7 cellular contexts compared by ENCODE assay signal in the genomic region with DNA sequence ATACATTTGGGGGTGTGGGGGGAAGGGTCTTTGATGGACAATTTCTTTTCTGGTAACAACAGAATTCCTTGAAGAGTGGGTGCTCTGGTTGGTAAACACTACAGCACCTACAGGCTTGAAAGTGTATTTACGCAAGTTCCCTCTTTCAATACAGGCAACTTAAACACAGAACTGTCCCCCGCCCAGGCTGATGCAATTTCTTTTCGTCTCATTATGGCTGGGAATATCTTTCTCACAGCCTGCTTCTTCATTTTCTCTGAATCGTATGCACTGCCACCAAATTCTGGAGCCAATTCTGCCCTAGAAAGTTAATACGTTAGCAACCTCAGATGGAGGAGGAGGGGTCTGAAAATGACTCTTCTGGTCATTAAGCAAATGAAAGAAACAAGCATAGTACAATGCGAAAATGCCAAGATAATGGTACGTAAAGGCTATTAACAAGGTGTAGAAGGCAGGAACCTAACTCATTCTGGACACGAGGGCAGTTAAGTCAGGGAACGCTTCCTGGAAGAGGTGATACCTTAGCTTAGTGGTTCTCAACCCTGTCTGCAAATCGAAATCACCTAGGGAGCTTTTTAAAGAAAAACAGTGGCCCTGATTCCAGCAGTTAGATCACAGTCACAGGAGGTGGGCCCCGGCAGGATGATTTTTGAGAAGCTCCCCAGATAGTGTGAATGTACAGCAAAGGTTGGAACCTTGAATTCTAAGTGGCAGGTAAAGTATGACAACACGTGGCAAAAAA. TPM values are rescaled to one million over a fixed set of nuclear protein-coding genes. Genes with fewer than 3 reads are reported as not detected.
DNase-seq lines count a peak whose midpoint lies in the region; ATAC-seq and TF ChIP-seq lines count a peak whose summit lies in the region.

No MANE protein-coding gene starts in this region.

- H3K27me3 Mint-ChIP-seq in T-helper 1 cell treated with Interleukin-12 subunit alpha and Interleukin-12 subunit beta and Interleukin-4 antibody, amounts not matched to agents 30 μg/mL and 1 μg/mL, for 36 hours (ENCODE audit: low read depth): no peaks in the 10 kb centered on the region
- peaks cover 5% of the 10 kb centered on the region for H3K27me3 Mint-ChIP-seq in endothelial cell (ENCODE audit: unreplicated experiment)
- H3K27me3 Mint-ChIP-seq in natural killer cell (ENCODE audit: low read depth in 2 of 2): no peaks in the 10 kb centered on the region

- ATAC-seq in GM19395 (IDR thresholded peaks at IDR 0.05; ENCODE audit: unreplicated experiment): peak; percentile 44
- ATAC-seq in HG03457 (IDR thresholded peaks at IDR 0.05; ENCODE audit: unreplicated experiment): peak; percentile 30
- no peak for ATAC-seq in natural killer cell

- intact Hi-C loops in natural killer cell (cut with micrococcal nuclease): loop anchor here (5.0 kb wide), 2 partner anchors 39 to 1119 kb away; no protein-coding TSS in a partner anchor

- no peak for TF ChIP-seq CTCF in endothelial cell (IDR thresholded peaks at IDR 0.05; ENCODE audit: unreplicated experiment)
- TF ChIP-seq CTCF in natural killer cell (IDR thresholded peaks at IDR 0.05): no peak

- peak overlapping the region; percentile 97 for H3K27ac Mint-ChIP-seq in T-helper 1 cell treated with Interleukin-12 subunit alpha and Interleukin-12 subunit beta and Interleukin-4 antibody, amounts not matched to agents 30 μg/mL and 1 μg/mL, for 36 hours
- H3K27ac Mint-ChIP-seq in endothelial cell (ENCODE audit: unreplicated experiment): peak overlapping the region; percentile 87
- peak overlapping the region; percentile 85 to 94 for H3K27ac Mint-ChIP-seq in natural killer cell

- H3K36me3 Mint-ChIP-seq in T-helper 1 cell treated with Interleukin-12 subunit alpha and Interleukin-12 subunit beta and Interleukin-4 antibody, amounts not matched to agents 30 μg/mL and 1 μg/mL, for 36 hours (ENCODE audit: low read depth): peaks cover 19% of the 10 kb centered on the region
- H3K36me3 Mint-ChIP-seq in endothelial cell (ENCODE audit: low read depth, unreplicated experiment) (no peaks in the 10 kb centered on the region), natural killer cell (peaks cover 12% of the 10 kb centered on the region)

- H3K4me1 Mint-ChIP-seq in T-helper 1 cell treated with Interleukin-12 subunit alpha and Interleukin-12 subunit beta and Interleukin-4 antibody, amounts not matched to agents 30 μg/mL and 1 μg/mL, for 36 hours (ENCODE audit: low read depth): peaks cover 25% of the 10 kb centered on the region
- H3K4me1 Mint-ChIP-seq in endothelial cell (ENCODE audit: unreplicated experiment): peaks cover 14% of the 10 kb centered on the region
- peaks cover 20 to 24% of the 10 kb centered on the region in 2 donors for H3K4me1 Mint-ChIP-seq in natural killer cell

- H3K9me3 Mint-ChIP-seq in T-helper 1 cell treated with Interleukin-12 subunit alpha and Interleukin-12 subunit beta and Interleukin-4 antibody, amounts not matched to agents 30 μg/mL and 1 μg/mL, for 36 hours: no peaks in the 10 kb centered on the region
- H3K9me3 Mint-ChIP-seq in endothelial cell (ENCODE audit: unreplicated experiment): no peaks in the 10 kb centered on the region
- H3K9me3 Mint-ChIP-seq in natural killer cell: no peaks in the 10 kb centered on the region

- peak overlapping the region; percentile 95 for H3K4me3 Mint-ChIP-seq in T-helper 1 cell treated with Interleukin-12 subunit alpha and Interleukin-12 subunit beta and Interleukin-4 antibody, amounts not matched to agents 30 μg/mL and 1 μg/mL, for 36 hours
- H3K4me3 Mint-ChIP-seq in endothelial cell (ENCODE audit: unreplicated experiment): peak overlapping the region; percentile 88
- H3K4me3 Mint-ChIP-seq in natural killer cell: peak overlapping the region; percentile 90

- DNase-seq in GDM1 (lab: John Stamatoyannopoulos, UW) (peak; percentile 0), endothelial cell (ENCODE audit: low spot score) (no peak), natural killer cell (no peak), NCI-H524 (lab: John Stamatoyannopoulos, UW) (no peak)

RNA-seq across cellular contexts. Expression of a gene that starts 1.0 kb away (rescaled TPM):
- total RNA-seq in endothelial cell (ENCODE audit: unreplicated experiment): 8.6 TPM
- total RNA-seq in natural killer cell: 10 to 100 TPM; 15.7 to 16.9 (median 16.6) TPM

Comparison
In these comparisons a context has a peak if more than half of its experiments do, and no peak if none do; other contexts are left out.
1. ATAC-seq: peak in GM19395 (single experiment) and HG03457 (single experiment); none in natural killer cell (0 of 3).
2. Peak in every context shown above with its lines, with median percentiles within 50 percentile points of each other: H3K27ac Mint-ChIP-seq and H3K4me3 Mint-ChIP-seq.